ENCODE assay signal across 36 cellular contexts in genomic region chr3:191470543-191470942, GRCh38. TPM values are rescaled to one million over a fixed set of nuclear protein-coding genes. Genes with fewer than 3 reads are reported as not detected.
"Had no signal": no experiment of that assay in that cellular context is flagged by ENCODE, and none has a peak within 500 bp of the region (broad histone marks: within the 10 kb centered on the region; RNA-seq: fewer than 3 reads in every experiment).

No MANE protein-coding gene starts in this region.

- H3K9me3 ChIP-seq: esophagus muscularis mucosa, heart right ventricle, neutrophil, pancreas, suprapubic skin, transverse colon, upper lobe of right lung, uterus had no signal

- H3K4me1 ChIP-seq: esophagus muscularis mucosa, pancreas, suprapubic skin, transverse colon, upper lobe of right lung, uterus had no signal

- H3K27me3 ChIP-seq: esophagus muscularis mucosa, heart right ventricle, neutrophil, pancreas, suprapubic skin, transverse colon, upper lobe of right lung, uterus had no signal

- DNase-seq: dermis blood vessel endothelial cell; effector memory CD4-positive, alpha-beta T cell; foreskin melanocyte; glutamatergic neuron; heart right ventricle; hippocampal formation; left cardiac atrium; natural killer cell; pancreas; retina; stimulated activated CD4-positive, alpha-beta T cell treated with anti-CD3 and anti-CD28 coated beads, Interleukin-12 subunit alpha, Interleukin-12 subunit beta, amount 100 ng/mL, for 4 hours; stimulated activated CD4-positive, alpha-beta T cell treated with anti-CD3 and anti-CD28 coated beads, Interleukin-1b, Interleukin-23, amount 100 ng/mL, for 48 hours; stimulated activated CD4-positive, alpha-beta T cell treated with anti-CD3 and anti-CD28 coated beads, Interleukin-4, amount 100 ng/mL, for 1 hour; stimulated activated CD8-positive, alpha-beta memory T cell treated with anti-CD3 and anti-CD28 coated beads, Interleukin-4, amount 100 ng/mL, for 48 hours; stimulated activated naive CD4-positive, alpha-beta T cell; stimulated activated naive CD8-positive, alpha-beta T cell treated with anti-CD3 and anti-CD28 coated beads, Interleukin-15, amount 100 ng/mL, for 72 hours; transverse colon; upper lobe of right lung; uterus had no signal

- H3K4me3 ChIP-seq: coronary artery, esophagus muscularis mucosa, heart right ventricle, lung, pancreas, smooth muscle cell, suprapubic skin, transverse colon, upper lobe of right lung, uterus had no signal

- H3K36me3 ChIP-seq: esophagus muscularis mucosa, heart right ventricle, neutrophil, pancreas, suprapubic skin, transverse colon, upper lobe of right lung, uterus had no signal

- ATAC-seq: natural killer cell; pancreas; sciatic nerve; stimulated activated naive CD8-positive, alpha-beta T cell treated with anti-CD3 and anti-CD28 coated beads, Interleukin-15, amount 100 ng/mL, for 72 hours; upper lobe of right lung had no signal

- H3K27ac ChIP-seq: coronary artery, esophagus muscularis mucosa, neutrophil, pancreas, suprapubic skin, transverse colon, upper lobe of right lung, uterus had no signal

RNA-seq across cellular contexts. Expression of gene PYDC2, which starts 9.6 kb away (rescaled TPM):
- total RNA-seq: dermis blood vessel endothelial cell, endothelial cell of umbilical vein, epithelial cell of proximal tubule, esophagus muscularis mucosa, fibroblast of lung, heart right ventricle, kidney epithelial cell, left cardiac atrium, liver, lung, mononuclear cell, natural killer cell, neural crest cell, omental fat pad, pancreas, posterior vena cava, pulmonary artery endothelial cell, sciatic nerve, smooth muscle cell, suprapubic skin, transverse colon, upper lobe of right lung, uterus had no signal
